ENCODE assay signal across 28 cellular contexts in the genomic region with DNA sequence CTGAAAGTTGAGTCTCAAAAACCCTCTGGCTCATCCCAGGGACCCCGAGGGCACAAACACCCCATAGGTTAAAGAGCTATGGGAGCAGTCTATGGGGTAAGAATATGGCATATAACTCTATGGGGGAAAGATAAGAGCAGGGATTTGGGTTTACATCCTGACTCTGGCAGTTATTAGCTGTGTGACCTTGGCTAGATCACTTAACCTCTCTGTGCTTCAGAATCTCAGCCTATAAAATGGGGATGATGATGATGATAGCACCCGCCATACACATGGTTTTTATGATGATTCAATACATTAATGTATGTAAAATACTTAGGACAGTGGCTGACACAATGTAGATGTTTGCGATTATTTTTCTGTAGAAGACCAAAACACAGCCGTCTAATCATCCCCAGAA.
"Had no signal": no experiment of that assay in that cellular context is flagged by ENCODE, and none has a peak within 500 bp of the region (broad histone marks: within the 10 kb centered on the region; RNA-seq: fewer than 3 reads in every experiment).

No MANE protein-coding gene starts in this region.

- H3K9me3 Mint-ChIP-seq: activated CD4-positive, alpha-beta memory T cell treated with anti-CD3 and anti-CD28 coated beads for 36 hours; activated naive CD4-positive, alpha-beta T cell treated with anti-CD3 and anti-CD28 coated beads, Interleukin-2, amount 50 U/mL, for 72 hours; activated T-cell treated with anti-CD3 and anti-CD28 coated beads, Interleukin-2, amount 50 U/mL, for 24 hours; effector memory CD8-positive, alpha-beta T cell; naive thymus-derived CD4-positive, alpha-beta T cell; stimulated activated effector memory CD8-positive, alpha-beta T cell treated with anti-CD3 and anti-CD28 coated beads, Interleukin-12 subunit alpha, Interleukin-12 subunit beta, amount 100 ng/mL, for 72 hours; stimulated activated naive CD8-positive, alpha-beta T cell treated with anti-CD3 and anti-CD28 coated beads, Interleukin-15, Interleukin-2, amounts not matched to agents 100 ng/mL and 50 ng/mL, for 24 hours had no signal

- H3K27me3 Mint-ChIP-seq: activated CD4-positive, alpha-beta memory T cell treated with anti-CD3 and anti-CD28 coated beads for 36 hours; activated T-cell treated with anti-CD3 and anti-CD28 coated beads, Interleukin-2, amount 50 U/mL, for 24 hours; effector memory CD8-positive, alpha-beta T cell; naive thymus-derived CD4-positive, alpha-beta T cell; stimulated activated naive CD8-positive, alpha-beta T cell treated with anti-CD3 and anti-CD28 coated beads, Interleukin-15, Interleukin-2, amounts not matched to agents 100 ng/mL and 50 ng/mL, for 24 hours had no signal

- H3K4me3 ChIP-seq: gastroesophageal sphincter, skin epidermis, upper lobe of left lung, vagina had no signal

- DNase-seq: activated CD4-positive, alpha-beta memory T cell treated with anti-CD3 and anti-CD28 coated beads for 36 hours; activated CD4-positive, alpha-beta T cell treated with anti-CD3 and anti-CD28 coated beads for 48 hours; activated CD8-positive, alpha-beta memory T cell treated with anti-CD3 and anti-CD28 coated beads, Interleukin-2, amount 50 U/mL, for 4 hours; activated gamma-delta T cell treated with Interleukin-2 at 50 U/mL for 16 hours; activated T-cell treated with anti-CD3 and anti-CD28 coated beads, Interleukin-2, amount 50 U/mL, for 24 hours; aorta; brain microvascular endothelial cell; cortex of kidney; effector memory CD8-positive, alpha-beta T cell; hippocampal formation; left cardiac atrium; left ventricle myocardium superior; naive thymus-derived CD4-positive, alpha-beta T cell; stimulated activated CD4-positive, alpha-beta T cell treated with anti-CD3 and anti-CD28 coated beads, Interleukin-12 subunit alpha, Interleukin-12 subunit beta, amount 100 ng/mL, for 4 hours; stimulated activated CD4-positive, alpha-beta T cell treated with anti-CD3 and anti-CD28 coated beads, Interleukin-4, amount 100 ng/mL, for 1 hour; substantia nigra; WERI-Rb-1 had no signal

- H3K27ac Mint-ChIP-seq: activated CD4-positive, alpha-beta memory T cell treated with anti-CD3 and anti-CD28 coated beads for 36 hours; activated naive CD4-positive, alpha-beta T cell treated with anti-CD3 and anti-CD28 coated beads, Interleukin-2, amount 50 U/mL, for 72 hours; activated T-cell treated with anti-CD3 and anti-CD28 coated beads, Interleukin-2, amount 50 U/mL, for 24 hours; effector memory CD8-positive, alpha-beta T cell; stimulated activated effector memory CD8-positive, alpha-beta T cell treated with anti-CD3 and anti-CD28 coated beads, Interleukin-12 subunit alpha, Interleukin-12 subunit beta, amount 100 ng/mL, for 72 hours; stimulated activated naive CD8-positive, alpha-beta T cell treated with anti-CD3 and anti-CD28 coated beads, Interleukin-15, Interleukin-2, amounts not matched to agents 100 ng/mL and 50 ng/mL, for 24 hours had no signal

- FAIRE-seq: endothelial cell of umbilical vein, keratinocyte had no signal

- H3K9me3 ChIP-seq: gastroesophageal sphincter, upper lobe of left lung, vagina had no signal

- H3K36me3 ChIP-seq: brain microvascular endothelial cell, gastroesophageal sphincter, upper lobe of left lung, vagina, WERI-Rb-1 had no signal

- ATAC-seq: activated CD4-positive, CD25-positive, alpha-beta regulatory T cell treated with anti-CD3 and anti-CD28 coated beads, Interleukin-2, amount 50 U/mL, for 24 hours; activated naive CD4-positive, alpha-beta T cell treated with anti-CD3 and anti-CD28 coated beads, Interleukin-2, amount 50 U/mL, for 72 hours; effector memory CD8-positive, alpha-beta T cell; gastroesophageal sphincter; left cardiac atrium; left ventricle myocardium superior; naive thymus-derived CD4-positive, alpha-beta T cell; sciatic nerve; stimulated activated effector memory CD8-positive, alpha-beta T cell treated with anti-CD3 and anti-CD28 coated beads, Interleukin-12 subunit alpha, Interleukin-12 subunit beta, amount 100 ng/mL, for 72 hours had no signal

- H3K27ac ChIP-seq: brain microvascular endothelial cell, gastroesophageal sphincter, skin epidermis, vagina, WERI-Rb-1 had no signal

- H3K36me3 Mint-ChIP-seq: activated CD4-positive, alpha-beta memory T cell treated with anti-CD3 and anti-CD28 coated beads for 36 hours; activated naive CD4-positive, alpha-beta T cell treated with anti-CD3 and anti-CD28 coated beads, Interleukin-2, amount 50 U/mL, for 72 hours; naive thymus-derived CD4-positive, alpha-beta T cell; stimulated activated effector memory CD8-positive, alpha-beta T cell treated with anti-CD3 and anti-CD28 coated beads, Interleukin-12 subunit alpha, Interleukin-12 subunit beta, amount 100 ng/mL, for 72 hours had no signal

- H3K27me3 ChIP-seq: brain microvascular endothelial cell, gastroesophageal sphincter, upper lobe of left lung, vagina had no signal

- H3K4me3 Mint-ChIP-seq: activated CD4-positive, alpha-beta memory T cell treated with anti-CD3 and anti-CD28 coated beads for 36 hours; activated T-cell treated with anti-CD3 and anti-CD28 coated beads, Interleukin-2, amount 50 U/mL, for 24 hours; effector memory CD8-positive, alpha-beta T cell; naive thymus-derived CD4-positive, alpha-beta T cell; stimulated activated effector memory CD8-positive, alpha-beta T cell treated with anti-CD3 and anti-CD28 coated beads, Interleukin-12 subunit alpha, Interleukin-12 subunit beta, amount 100 ng/mL, for 72 hours; stimulated activated naive CD8-positive, alpha-beta T cell treated with anti-CD3 and anti-CD28 coated beads, Interleukin-15, Interleukin-2, amounts not matched to agents 100 ng/mL and 50 ng/mL, for 24 hours had no signal
